11 cellular contexts compared by ENCODE assay signal in the genomic region with DNA sequence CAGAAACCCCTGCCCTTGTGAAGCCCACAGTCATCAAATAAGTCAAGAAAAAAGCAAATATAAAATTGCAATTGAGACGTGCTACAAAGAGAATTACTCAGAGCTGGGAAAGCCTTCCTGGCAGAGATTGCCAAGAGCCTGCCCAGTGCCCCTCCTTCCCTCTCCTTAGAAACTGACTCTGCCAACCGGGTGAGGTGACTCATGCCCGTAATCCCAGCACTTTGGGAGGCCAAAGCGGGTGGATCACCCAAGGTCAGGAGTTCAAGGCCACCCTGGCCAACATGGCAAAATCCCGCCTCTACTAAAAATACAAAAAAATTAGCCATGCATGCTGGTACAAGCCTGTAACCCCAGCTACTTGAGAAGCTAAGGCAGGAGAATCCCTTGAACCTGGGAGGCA.
DNase-seq lines count a peak whose midpoint lies in the region; ATAC-seq and TF ChIP-seq lines count a peak whose summit lies in the region.
"Had no signal": no experiment of that assay in that cellular context is flagged by ENCODE, and none has a peak within 500 bp of the region (broad histone marks: within the 10 kb centered on the region; RNA-seq: fewer than 3 reads in every experiment).

No MANE protein-coding gene starts in this region.

- H3K36me3 ChIP-seq in RWPE2 (ENCODE audit: low read depth) (no peaks in the 10 kb centered on the region), stomach (no peaks in the 10 kb centered on the region)

- H3K4me3 ChIP-seq in RWPE2 (ENCODE audit: severe bottlenecking), result no peak overlapping the region
- no peak overlapping the region for H3K4me3 ChIP-seq in stomach

- intact Hi-C loops in stomach (cut with DNase I; ENCODE audit: low total_unique reads), result no loop called here

- no peaks in the 10 kb centered on the region for H3K9me3 ChIP-seq in RWPE2 (ENCODE audit: severe bottlenecking)
- H3K9me3 ChIP-seq in stomach, result peaks cover 0 to 5% (median 0%) of the 10 kb centered on the region in 4 donors

- ATAC-seq in RWPE2 (ENCODE audit: low read depth), result peak; percentile 94

- no peak for TF ChIP-seq EP300 in stomach (IDR thresholded peaks at IDR 0.05)

- TF ChIP-seq CTCF in RWPE2 (IDR thresholded peaks at IDR 0.05; ENCODE audit: poor library complexity, severe bottlenecking) (no peak), stomach (IDR thresholded peaks at IDR 0.05) (no peak)

- no peaks in the 10 kb centered on the region for H3K27me3 ChIP-seq in RWPE2 (ENCODE audit: insufficient read depth, poor library complexity, severe bottlenecking)
- H3K27me3 ChIP-seq in stomach, result peaks cover 0 to 48% (median 0%) of the 10 kb centered on the region in 3 donors

- DNase-seq in DMS 273 (lab: John Stamatoyannopoulos, UW; ENCODE audit: unreplicated experiment) (peak; percentile 18), DMS 273 treated with DMSO at 0.1 percent for 48 hours (lab: John Stamatoyannopoulos, UW) (no peak), RWPE2 (ENCODE audit: low spot score) (peak; percentile 84), fibroblast of the conjunctiva (ENCODE audit: low read depth) (peak; percentile 67), stomach (peak; percentile 41), NCI-H345 treated with DMSO at 0.1 percent for 48 hours (lab: John Stamatoyannopoulos, UW; ENCODE audit: unreplicated experiment) (no peak), NCI-H1105 treated with DMSO at 0.1 percent for 48 hours (lab: John Stamatoyannopoulos, UW) (no peak)
- DNase-seq in effector CD4-positive, alpha-beta T cell, result no peak
- DNase-seq: hippocampal formation, NCI-H524 treated with DMSO at 0.1 percent for 48 hours had no signal

- WGBS in stomach, 5 donors, result 9 to 31% (median 12%) methylated on average over 5 of the region's 5 CpGs

- H3K4me1 ChIP-seq in RWPE2 (ENCODE audit: insufficient read depth, poor library complexity, severe bottlenecking) (no peaks in the 10 kb centered on the region), stomach (peaks cover 0 to 13% (median 4%) of the 10 kb centered on the region in 4 donors)

- H3K27ac ChIP-seq in RWPE2 (ENCODE audit: poor library complexity, severe bottlenecking) (no peak overlapping the region), stomach (no peak overlapping the region)
- H3K27ac ChIP-seq: 22Rv1 had no signal

- no peak for TF ChIP-seq POLR2A in stomach (IDR thresholded peaks at IDR 0.05)

Comparison
In these comparisons a context has a peak if more than half of its experiments do, and no peak if none do; other contexts are left out.
1. DNase-seq: peak in DMS 273 (single experiment), RWPE2 (single experiment), fibroblast of the conjunctiva (single experiment) and stomach (single experiment); none in DMS 273 treated with DMSO at 0.1 percent for 48 hours (single experiment), NCI-H345 treated with DMSO at 0.1 percent for 48 hours (single experiment), effector CD4-positive, alpha-beta T cell (single experiment) and NCI-H1105 treated with DMSO at 0.1 percent for 48 hours (single experiment).